In the genomic region with DNA sequence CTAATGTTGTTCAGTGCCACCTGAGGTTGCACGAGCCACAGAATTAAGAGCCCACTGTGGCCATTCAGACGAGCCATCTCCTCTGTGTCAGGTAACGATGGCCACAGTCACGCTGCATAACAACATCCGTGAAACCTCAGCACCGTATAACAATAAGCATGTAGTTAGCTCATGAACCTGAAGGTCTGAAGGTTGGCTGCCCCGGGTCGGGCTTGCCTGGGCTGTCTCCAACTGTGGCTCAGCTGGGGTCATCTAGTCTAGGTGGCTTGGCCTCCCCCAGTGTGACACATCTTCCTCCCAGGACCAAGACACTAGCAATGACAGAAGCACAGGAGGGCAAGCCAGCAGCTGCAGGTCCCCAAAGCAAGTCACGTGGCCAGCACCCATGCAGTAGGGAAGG, we compare ENCODE assay signal across 23 cellular contexts.
DNase-seq lines count a peak whose midpoint lies in the region; ATAC-seq and TF ChIP-seq lines count a peak whose summit lies in the region.
"Had no signal": no experiment of that assay in that cellular context is flagged by ENCODE, and none has a peak within 500 bp of the region (broad histone marks: within the 10 kb centered on the region; RNA-seq: fewer than 3 reads in every experiment).

No MANE protein-coding gene starts in this region.

- no peaks in the 10 kb centered on the region for H4K20me1 ChIP-seq in neural progenitor cell (ENCODE audit: low read depth)

- H3K4me3 ChIP-seq in colonic mucosa: no peak overlapping the region
- no peak overlapping the region for H3K4me3 ChIP-seq in neural progenitor cell
- H3K4me3 ChIP-seq: SJSA1 had no signal

- ATAC-seq in HG03460 (IDR thresholded peaks at IDR 0.05; ENCODE audit: unreplicated experiment): no peak
- ATAC-seq: PC-3, Right ventricle myocardium inferior had no signal

- no peaks in the 10 kb centered on the region for H3F3A ChIP-seq in neural progenitor cell (ENCODE audit: low read depth)

- CTCF ChIA-PET in activated CD4-positive, alpha-beta memory T cell treated with anti-CD3 and anti-CD28 coated beads, Interleukin-2, amount 10 ng/mL, durations not matched to agents 7 days and 5 days (lab: Charles Lee): no interaction called here
- CTCF ChIA-PET in activated CD4-positive, alpha-beta memory T cell treated with anti-CD3 and anti-CD28 coated beads for 36 hours (lab: Charles Lee): no interaction called here

- no peaks in the 10 kb centered on the region for H3K79me2 ChIP-seq in neural progenitor cell (ENCODE audit: low read depth)

- DNase-seq in activated CD4-positive, alpha-beta memory T cell treated with anti-CD3 and anti-CD28 coated beads, Interleukin-2, amount 10 ng/mL, durations not matched to agents 7 days and 5 days: peak; percentile 14
- DNase-seq in activated CD4-positive, alpha-beta memory T cell treated with anti-CD3 and anti-CD28 coated beads for 36 hours: no peak
- peak; percentile 3 for DNase-seq in D341Med (ENCODE audit: low spot score)
- peak; percentile 5 for DNase-seq in colonic mucosa
- no peak for DNase-seq in neural progenitor cell (ENCODE audit: low spot score)
- DNase-seq in activated CD4-positive, alpha-beta T cell treated with anti-CD3 and anti-CD28 coated beads for 4 hours: no peak
- no peak for DNase-seq in NCI-H2029 (lab: John Stamatoyannopoulos, UW)
- DNase-seq: CD4-positive, CD25-positive, alpha-beta regulatory T cell; KBM-7; MV-4-11; NCI-H1105 treated with DMSO at 0.1 percent for 48 hours; NCI-H146; NCI-H1930; NCI-H446 treated with DMSO at 0.1 percent for 48 hours; NCI-H526; NCI-H82; NK-92 treated with Interleukin-12 subunit alpha and Interleukin-12 subunit beta, amount 100 ng/mL, for 24 hours; PC-3 had no signal

- no peak overlapping the region for H3K4me3 Mint-ChIP-seq in activated CD4-positive, alpha-beta memory T cell treated with anti-CD3 and anti-CD28 coated beads, Interleukin-2, amount 10 ng/mL, durations not matched to agents 7 days and 5 days
- H3K4me3 Mint-ChIP-seq in activated CD4-positive, alpha-beta memory T cell treated with anti-CD3 and anti-CD28 coated beads for 36 hours: no peak overlapping the region
- H3K4me3 Mint-ChIP-seq in neural progenitor cell: no peak overlapping the region
- H3K4me3 Mint-ChIP-seq: B cell; CD4-positive, CD25-positive, alpha-beta regulatory T cell had no signal

- H3K27me3 Mint-ChIP-seq in activated CD4-positive, alpha-beta memory T cell treated with anti-CD3 and anti-CD28 coated beads, Interleukin-2, amount 10 ng/mL, durations not matched to agents 7 days and 5 days: no peaks in the 10 kb centered on the region
- peaks cover 2% of the 10 kb centered on the region for H3K27me3 Mint-ChIP-seq in activated CD4-positive, alpha-beta memory T cell treated with anti-CD3 and anti-CD28 coated beads for 36 hours
- peaks cover 10% of the 10 kb centered on the region for H3K27me3 Mint-ChIP-seq in neural progenitor cell (ENCODE audit: insufficient read depth, low read depth)
- H3K27me3 Mint-ChIP-seq: B cell had no signal

- no peak overlapping the region for H3K27ac Mint-ChIP-seq in activated CD4-positive, alpha-beta memory T cell treated with anti-CD3 and anti-CD28 coated beads, Interleukin-2, amount 10 ng/mL, durations not matched to agents 7 days and 5 days
- no peak overlapping the region for H3K27ac Mint-ChIP-seq in activated CD4-positive, alpha-beta memory T cell treated with anti-CD3 and anti-CD28 coated beads for 36 hours
- H3K27ac Mint-ChIP-seq in neural progenitor cell: peak overlapping the region; percentile 11
- H3K27ac Mint-ChIP-seq: B cell; CD4-positive, CD25-positive, alpha-beta regulatory T cell had no signal

- H2AFZ ChIP-seq in neural progenitor cell (replicated peaks): no peak overlapping the region

- no peaks in the 10 kb centered on the region for H3K9me3 ChIP-seq in colonic mucosa
- no peaks in the 10 kb centered on the region for H3K9me3 ChIP-seq in neural progenitor cell (ENCODE audit: low read depth)
- H3K9me3 ChIP-seq: SJSA1 had no signal

- no peaks in the 10 kb centered on the region for H3K36me3 ChIP-seq in colonic mucosa
- no peaks in the 10 kb centered on the region for H3K36me3 ChIP-seq in neural progenitor cell

- intact Hi-C loops in activated CD4-positive, alpha-beta memory T cell treated with anti-CD3 and anti-CD28 coated beads for 36 hours (cut with micrococcal nuclease): no loop called here
- intact Hi-C loops in colonic mucosa (cut with DNase I): no loop called here

- H3K4me2 ChIP-seq in neural progenitor cell: no peak overlapping the region

- H3K9ac ChIP-seq in colonic mucosa (ENCODE audit: low read depth in 2 of 2, low read length in 2 of 2): no peak overlapping the region
- no peak overlapping the region for H3K9ac ChIP-seq in neural progenitor cell

- TF ChIP-seq CTCF in colonic mucosa (IDR thresholded peaks at IDR 0.05): no peak
- TF ChIP-seq CTCF in neural progenitor cell (IDR thresholded peaks at IDR 0.05): no peak

- H3K27ac ChIP-seq in colonic mucosa (no peak overlapping the region), neural progenitor cell (no peak overlapping the region)
- H3K27ac ChIP-seq: 22Rv1, SJSA1 had no signal

- H3K4me1 Mint-ChIP-seq in activated CD4-positive, alpha-beta memory T cell treated with anti-CD3 and anti-CD28 coated beads, Interleukin-2, amount 10 ng/mL, durations not matched to agents 7 days and 5 days: no peaks in the 10 kb centered on the region
- H3K4me1 Mint-ChIP-seq in activated CD4-positive, alpha-beta memory T cell treated with anti-CD3 and anti-CD28 coated beads for 36 hours (ENCODE audit: low read depth): no peaks in the 10 kb centered on the region
- H3K4me1 Mint-ChIP-seq in neural progenitor cell: no peaks in the 10 kb centered on the region
- H3K4me1 Mint-ChIP-seq: B cell; CD4-positive, CD25-positive, alpha-beta regulatory T cell had no signal

- H3K4me1 ChIP-seq in colonic mucosa (no peaks in the 10 kb centered on the region), neural progenitor cell (no peaks in the 10 kb centered on the region)
- H3K4me1 ChIP-seq: SJSA1 had no signal

- POLR2A ChIA-PET in activated CD4-positive, alpha-beta memory T cell treated with anti-CD3 and anti-CD28 coated beads, Interleukin-2, amount 10 ng/mL, durations not matched to agents 7 days and 5 days (lab: Charles Lee): no interaction called here
- POLR2A ChIA-PET in activated CD4-positive, alpha-beta memory T cell treated with anti-CD3 and anti-CD28 coated beads for 36 hours (lab: Charles Lee): no interaction called here

- no peaks in the 10 kb centered on the region for H3K9me3 Mint-ChIP-seq in activated CD4-positive, alpha-beta memory T cell treated with anti-CD3 and anti-CD28 coated beads, Interleukin-2, amount 10 ng/mL, durations not matched to agents 7 days and 5 days
- H3K9me3 Mint-ChIP-seq in activated CD4-positive, alpha-beta memory T cell treated with anti-CD3 and anti-CD28 coated beads for 36 hours: peaks cover 2% of the 10 kb centered on the region
- no peaks in the 10 kb centered on the region for H3K9me3 Mint-ChIP-seq in neural progenitor cell

- no peaks in the 10 kb centered on the region for H3K36me3 Mint-ChIP-seq in activated CD4-positive, alpha-beta memory T cell treated with anti-CD3 and anti-CD28 coated beads, Interleukin-2, amount 10 ng/mL, durations not matched to agents 7 days and 5 days (ENCODE audit: low read depth)
- H3K36me3 Mint-ChIP-seq in activated CD4-positive, alpha-beta memory T cell treated with anti-CD3 and anti-CD28 coated beads for 36 hours: no peaks in the 10 kb centered on the region
- H3K36me3 Mint-ChIP-seq in neural progenitor cell: peaks cover 22% of the 10 kb centered on the region
- H3K36me3 Mint-ChIP-seq: CD4-positive, CD25-positive, alpha-beta regulatory T cell had no signal

- H3K27me3 ChIP-seq in colonic mucosa (no peaks in the 10 kb centered on the region), neural progenitor cell (no peaks in the 10 kb centered on the region)
- H3K27me3 ChIP-seq: SJSA1 had no signal

Comparison
In these comparisons a context has a peak if more than half of its experiments do, and no peak if none do; other contexts are left out.
1. DNase-seq: peak in activated CD4-positive, alpha-beta memory T cell treated with anti-CD3 and anti-CD28 coated beads, Interleukin-2, amount 10 ng/mL, durations not matched to agents 7 days and 5 days (single experiment), D341Med (single experiment) and colonic mucosa (single experiment); none in activated CD4-positive, alpha-beta memory T cell treated with anti-CD3 and anti-CD28 coated beads for 36 hours (single experiment), neural progenitor cell (single experiment), activated CD4-positive, alpha-beta T cell treated with anti-CD3 and anti-CD28 coated beads for 4 hours (0 of 2) and NCI-H2029 (single experiment).